25 cellular contexts compared by ENCODE assay signal in genomic region chr12:19960527-19960926, GRCh38.
DNase-seq lines count a peak whose midpoint lies in the region; TF ChIP-seq lines count a peak whose summit lies in the region.
"Had no signal": no experiment of that assay in that cellular context is flagged by ENCODE, and none has a peak within 500 bp of the region (broad histone marks: within the 10 kb centered on the region; RNA-seq: fewer than 3 reads in every experiment).

No MANE protein-coding gene starts in this region.

- no peak overlapping the region for H3K4ac ChIP-seq in trophoblast cell (ENCODE audit: low read depth, low read length)

- H2AFZ ChIP-seq in ACC112 (ENCODE audit: low read length, unreplicated experiment) = no peak overlapping the region
- peak overlapping the region; percentile 11 for H2AFZ ChIP-seq in osteoblast (ENCODE audit: low read length)
- no peak overlapping the region for H2AFZ ChIP-seq in trophoblast cell (ENCODE audit: insufficient read depth, low read length, poor library complexity)

- peak overlapping the region; percentile 58 for H3K27ac ChIP-seq in ACC112 (ENCODE audit: low read depth, low read length)
- H3K27ac ChIP-seq in osteoblast (ENCODE audit: low read depth, low read length) = peak overlapping the region; percentile 6
- no peak overlapping the region for H3K27ac ChIP-seq in trophoblast cell (ENCODE audit: low read depth, low read length)
- H3K27ac ChIP-seq: 22Rv1, A549, BLaER1 had no signal

- no peaks in the 10 kb centered on the region for H4K20me1 ChIP-seq in osteoblast (ENCODE audit: insufficient read depth, low read length)
- H4K20me1 ChIP-seq: BLaER1 had no signal

- H4K12ac ChIP-seq in trophoblast cell (ENCODE audit: low read depth, low read length) = no peak overlapping the region

- H2BK12ac ChIP-seq in trophoblast cell (ENCODE audit: low read length) = peak overlapping the region; percentile 92

- no peak overlapping the region for H3K18ac ChIP-seq in trophoblast cell (ENCODE audit: low read length)

- H3K9me3 ChIP-seq in osteoblast (ENCODE audit: low read depth, low read length) = no peaks in the 10 kb centered on the region
- H3K9me3 ChIP-seq in trophoblast cell (ENCODE audit: insufficient read depth, low read depth, low read length) = no peaks in the 10 kb centered on the region
- H3K9me3 ChIP-seq: A549, BE2C, BLaER1 had no signal

- H3K14ac ChIP-seq in trophoblast cell (ENCODE audit: low read length) = no peak overlapping the region

- H3K4me3 ChIP-seq in ACC112 (ENCODE audit: low read depth, low read length) (no peak overlapping the region), osteoblast (ENCODE audit: insufficient read depth, low read length) (no peak overlapping the region), trophoblast cell (ENCODE audit: low read depth, low read length) (no peak overlapping the region)
- H3K4me3 ChIP-seq: A549, BLaER1, GM12878 had no signal

- WGBS in trophoblast cell (ENCODE audit: extremely low coverage, insufficient coverage, insufficient read length) = no CpG with 5 or more reads among the region's 4 CpGs

- peak overlapping the region; percentile 63 for H2AK5ac ChIP-seq in trophoblast cell (ENCODE audit: low read length)

- no peak overlapping the region for H3K9ac ChIP-seq in trophoblast cell (ENCODE audit: low read length)
- H3K9ac ChIP-seq: BLaER1 had no signal

- no peaks in the 10 kb centered on the region for H3K36me3 ChIP-seq in ACC112 (ENCODE audit: insufficient read depth, low read length)
- H3K36me3 ChIP-seq in osteoblast (ENCODE audit: insufficient read depth, low read length) = no peaks in the 10 kb centered on the region
- H3K36me3 ChIP-seq in trophoblast cell (ENCODE audit: control insufficient read depth in 1 of 2, insufficient read depth in 2 of 2, low read length in 2 of 2) = no peaks in the 10 kb centered on the region
- H3K36me3 ChIP-seq: BE2C, BLaER1 had no signal

- no peaks in the 10 kb centered on the region for H3K79me2 ChIP-seq in ACC112 (ENCODE audit: control insufficient read depth, insufficient read depth, low read length, unreplicated experiment)
- H3K79me2 ChIP-seq in osteoblast (ENCODE audit: insufficient read depth, low read length) = no peaks in the 10 kb centered on the region
- H3K79me2 ChIP-seq in trophoblast cell (ENCODE audit: control insufficient read depth, insufficient read depth, low read length, poor library complexity) = peaks cover 2% of the 10 kb centered on the region

- no peak for TF ChIP-seq CTCF in osteoblast (IDR thresholded peaks at IDR 0.05; ENCODE audit: extremely low read depth, low read depth, low read length)

- no peak overlapping the region for H2BK120ac ChIP-seq in trophoblast cell (ENCODE audit: insufficient read depth, low read length, poor library complexity)

- H3K4me2 ChIP-seq in osteoblast (ENCODE audit: insufficient read depth, low read length) (no peak overlapping the region), trophoblast cell (ENCODE audit: low read length) (no peak overlapping the region)
- H3K4me2 ChIP-seq: A549, BLaER1 had no signal

- no peak overlapping the region for H3K23ac ChIP-seq in trophoblast cell (ENCODE audit: low read length)

- H3K79me1 ChIP-seq in trophoblast cell (ENCODE audit: low read length) = peaks cover 5% of the 10 kb centered on the region

- H3K27me3 ChIP-seq in ACC112 (ENCODE audit: insufficient read depth, low read length) (no peaks in the 10 kb centered on the region), osteoblast (ENCODE audit: insufficient read depth, low read length) (no peaks in the 10 kb centered on the region), trophoblast cell (ENCODE audit: insufficient read depth, low read length) (no peaks in the 10 kb centered on the region)
- H3K27me3 ChIP-seq: BE2C, BLaER1 had no signal

- H4K8ac ChIP-seq in trophoblast cell (ENCODE audit: low read depth, low read length) = no peak overlapping the region

- peaks cover 39% of the 10 kb centered on the region for H3K4me1 ChIP-seq in ACC112 (ENCODE audit: control insufficient read depth, insufficient read depth, low read length, unreplicated experiment)
- H3K4me1 ChIP-seq in osteoblast (ENCODE audit: insufficient read depth, low read length) = no peaks in the 10 kb centered on the region
- H3K4me1 ChIP-seq in trophoblast cell (ENCODE audit: control insufficient read depth in 1 of 2, insufficient read depth in 2 of 2, low read length in 2 of 2) = peaks cover 0 to 3% of the 10 kb centered on the region in 2 experiments
- H3K4me1 ChIP-seq: A549, BLaER1 had no signal

- DNase-seq in dermis blood vessel endothelial cell (peak; percentile 19), osteoblast (ENCODE audit: insufficient read length, low spot score, missing footprints) (no peak), trophoblast cell (no peak), NCI-H2029 (lab: John Stamatoyannopoulos, UW) (no peak), NCI-H82 (lab: John Stamatoyannopoulos, UW) (no peak)
- no peak for DNase-seq in stimulated activated naive CD4-positive, alpha-beta T cell treated with Interleukin-2 at 50 U/mL for 16 hours (lab: John Stamatoyannopoulos, UW)
- DNase-seq: ACHN; BE2C; C1 segment of cervical spinal cord; CD4-positive, alpha-beta memory T cell; CD4-positive, CD25-positive, alpha-beta regulatory T cell; CD8-positive, alpha-beta memory T cell; COR-L47; DMS 273 treated with DMSO at 0.1 percent for 48 hours; DMS153; DMS53; DMS79; DND-41; EL; GDM1 had no signal

- peak overlapping the region; percentile 81 for H4K91ac ChIP-seq in trophoblast cell (ENCODE audit: low read depth, low read length)

- H2BK5ac ChIP-seq in trophoblast cell (ENCODE audit: low read depth, low read length, poor library complexity) = no peak overlapping the region
